ENCODE assay signal across 9 cellular contexts in the genomic region with DNA sequence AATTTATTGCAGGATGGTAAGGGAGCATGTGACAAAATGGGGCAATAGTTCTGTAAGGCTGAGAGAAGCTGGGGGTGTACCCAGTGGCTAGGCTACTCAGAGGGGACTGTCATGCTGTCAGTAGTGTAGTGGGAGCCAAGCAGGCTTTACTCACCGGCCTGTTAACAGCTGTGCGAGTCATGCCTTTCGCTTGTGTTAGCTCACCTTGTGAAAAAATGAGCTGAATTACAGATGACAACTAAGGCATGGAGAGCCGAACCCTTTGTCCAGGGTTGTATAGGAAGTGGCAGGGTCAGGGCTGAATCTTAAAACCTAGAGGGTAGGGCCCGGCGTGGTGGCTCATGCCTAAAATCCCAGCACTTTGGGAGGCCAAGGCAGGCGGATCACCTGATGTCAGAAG. TPM values are rescaled to one million over a fixed set of nuclear protein-coding genes. Genes with fewer than 3 reads are reported as not detected.
DNase-seq lines count a peak whose midpoint lies in the region; ATAC-seq, FAIRE-seq and TF ChIP-seq lines count a peak whose summit lies in the region.
"Had no signal": no experiment of that assay in that cellular context is flagged by ENCODE, and none has a peak within 500 bp of the region (broad histone marks: within the 10 kb centered on the region; RNA-seq: fewer than 3 reads in every experiment).

No MANE protein-coding gene starts in this region.

- H3K4me1 ChIP-seq in kidney (ENCODE audit: control insufficient read depth in 1 of 2, insufficient read depth in 1 of 2, low read depth in 1 of 2, low read length in 2 of 2): peaks cover 31 to 53% of the 10 kb centered on the region in 2 donors
- H3K4me1 ChIP-seq in upper lobe of left lung: peaks cover 74 to 89% (median 83%) of the 10 kb centered on the region in 4 donors

- H3K36me3 ChIP-seq in kidney (ENCODE audit: control insufficient read depth in 1 of 2, insufficient read depth in 2 of 2, low read length in 2 of 2) (peaks cover 5 to 15% of the 10 kb centered on the region in 2 donors), upper lobe of left lung (peaks cover 6 to 48% (median 32%) of the 10 kb centered on the region in 4 donors)

- peak; percentile 67 for DNase-seq in stimulated activated CD4-positive, alpha-beta T cell treated with anti-CD3 and anti-CD28 coated beads, Interleukin-15, amount 100 ng/mL, for 24 hours
- no peak for DNase-seq in stimulated activated CD4-positive, alpha-beta T cell treated with anti-CD3 and anti-CD28 coated beads, Interleukin-2, amount 100 ng/mL, for 48 hours
- DNase-seq in activated T-helper 9 cell treated with anti-CD3 and anti-CD28 coated beads, Interleukin-2, amount 50 U/mL, for 16 hours (ENCODE audit: low read depth): peak; percentile 35
- DNase-seq in kidney (peak; percentile 20), upper lobe of left lung (no peak), GF-D8 (lab: John Stamatoyannopoulos, UW) (no peak), germinal center (ENCODE audit: low spot score) (no peak), NCI-H1417 (lab: John Stamatoyannopoulos, UW) (no peak)
- DNase-seq: DMS79 treated with DMSO at 0.1 percent for 48 hours had no signal

- H3K9me3 ChIP-seq in kidney (ENCODE audit: control insufficient read depth in 1 of 2, low read length in 2 of 2): no peaks in the 10 kb centered on the region
- H3K9me3 ChIP-seq in upper lobe of left lung: no peaks in the 10 kb centered on the region

- TF ChIP-seq EP300 in upper lobe of left lung (IDR thresholded peaks at IDR 0.05): no peak

- TF ChIP-seq CTCF in kidney (IDR thresholded peaks at IDR 0.05; ENCODE audit: borderline replicate concordance, extremely low read depth, insufficient read depth) (no peak), upper lobe of left lung (IDR thresholded peaks at IDR 0.05) (no peak)

- intact Hi-C loops in kidney (cut with DNase I): no loop called here

- H3K4me3 ChIP-seq in kidney (ENCODE audit: low read length in 2 of 2) (no peak overlapping the region), upper lobe of left lung (no peak overlapping the region)

- peak in 1 of 4 donors; percentile 42 for TF ChIP-seq POLR2A in upper lobe of left lung (IDR thresholded peaks at IDR 0.05)

- H3K27ac ChIP-seq in kidney (ENCODE audit: low read depth in 2 of 2, low read length in 2 of 2): no peak overlapping the region
- peak overlapping the region; percentile 40 to 89 (median 74) for H3K27ac ChIP-seq in upper lobe of left lung

- H3K27me3 ChIP-seq in upper lobe of left lung: no peaks in the 10 kb centered on the region

- 91% methylated on average over 4 to 7 of the region's 7 CpGs for WGBS in upper lobe of left lung, 2 donors

- H3K9ac ChIP-seq in kidney (ENCODE audit: low read length in 2 of 2): no peak overlapping the region

- ATAC-seq in upper lobe of left lung (ENCODE audit: low FRiP score in 2 of 2): peak in 1 of 2 donors; percentile 12

- no peak for FAIRE-seq in kidney (lab: Jason Lieb, UNC)

RNA-seq across cellular contexts. Expression of gene SH2B3, which starts 37.9 kb away (rescaled TPM):
- 35.0 TPM for total RNA-seq in kidney
- 7.3 TPM for polyA plus RNA-seq in kidney (ENCODE audit: insufficient read depth, low read depth, low replicate concordance)
- total RNA-seq in upper lobe of left lung: 100 to 1,000 TPM in 1 of 6 donors, 10 to 100 TPM in 5; 24.8 to 128 (median 52.5) TPM

Comparison
In these comparisons a context has a peak if more than half of its experiments do, and no peak if none do; other contexts are left out.
1. DNase-seq: peak in stimulated activated CD4-positive, alpha-beta T cell treated with anti-CD3 and anti-CD28 coated beads, Interleukin-15, amount 100 ng/mL, for 24 hours (single experiment), activated T-helper 9 cell treated with anti-CD3 and anti-CD28 coated beads, Interleukin-2, amount 50 U/mL, for 16 hours (single experiment) and kidney (single experiment); none in stimulated activated CD4-positive, alpha-beta T cell treated with anti-CD3 and anti-CD28 coated beads, Interleukin-2, amount 100 ng/mL, for 48 hours (0 of 2), upper lobe of left lung (0 of 2), GF-D8 (single experiment), germinal center (single experiment) and NCI-H1417 (0 of 3).
2. H3K27ac ChIP-seq: peak in upper lobe of left lung (4 of 4); none in kidney (0 of 2).